In the genomic region with DNA sequence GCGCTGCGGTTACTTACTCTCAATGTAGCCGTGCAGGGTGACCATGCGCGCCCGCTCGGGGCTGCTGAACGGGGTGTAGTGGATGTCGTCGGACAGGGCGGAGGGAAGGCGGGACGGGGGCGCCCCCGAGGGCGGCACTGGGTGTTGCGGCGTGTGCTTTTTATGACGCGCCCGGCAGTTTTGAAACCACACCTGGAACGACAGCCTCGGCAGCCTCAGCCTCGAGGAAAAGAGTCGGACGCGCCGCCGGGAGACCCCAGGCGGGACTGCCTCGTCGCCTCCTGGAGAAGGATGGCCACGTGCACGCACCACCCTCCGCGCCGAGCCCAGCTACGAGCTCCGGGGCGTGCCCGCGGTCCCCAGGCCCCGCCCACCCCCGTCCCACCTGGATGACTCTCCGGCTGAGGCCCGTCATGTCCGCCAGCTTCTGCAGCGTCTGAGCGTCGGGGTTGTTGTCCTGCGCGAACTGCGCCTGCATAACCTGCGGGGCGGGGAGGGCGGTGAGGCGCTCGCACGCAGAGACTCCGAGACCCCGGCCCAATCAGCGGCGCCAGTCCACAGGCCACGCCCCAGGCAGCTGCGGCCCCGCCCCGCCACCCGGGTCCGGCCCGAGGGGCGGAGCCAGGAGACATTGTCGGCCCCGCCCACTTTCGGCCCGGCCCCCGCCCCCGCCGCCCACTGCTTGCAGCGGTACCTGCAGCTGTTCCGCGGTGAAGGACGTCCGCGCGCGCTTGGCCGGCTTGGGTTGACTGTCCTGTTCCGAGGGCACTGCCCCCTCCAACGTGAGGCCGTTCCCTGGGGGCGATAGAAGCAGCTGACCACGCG, we compare ENCODE assay signal across 1 cellular context.
A peak's percentile ranks its signal among the peaks of the same experiment; 100 is the strongest.
TF ChIP-seq lines count a peak whose summit lies in the region.

No MANE protein-coding gene starts in this region.

TF ChIP-seq in HepG2, 621 proteins besides CTCF, POLR2A, EP300 and RAD21 (continued from another document and continues in another):
- peak; percentile 88 for TF ChIP-seq ZFP90 (CRISPR knock-in tag; IDR thresholded peaks at IDR 0.05; ENCODE audit: borderline replicate concordance)
- TF ChIP-seq ZNF329 (CRISPR knock-in tag; IDR thresholded peaks at IDR 0.05; ENCODE audit: low read depth): 0 out of 2 replicates have a peak, but pooled peaks have one; percentile 7
- TF ChIP-seq ZNF816 (CRISPR knock-in tag; IDR thresholded peaks at IDR 0.05; ENCODE audit: borderline replicate concordance): no peak
- no peak for TF ChIP-seq GZF1 (CRISPR knock-in tag; IDR thresholded peaks at IDR 0.05)
- peak; percentile 41; the same call in 1 of the 2 replicates for TF ChIP-seq ZNF792 (CRISPR knock-in tag; IDR thresholded peaks at IDR 0.05)
- TF ChIP-seq ATF7-NPFF (CRISPR knock-in tag; IDR thresholded peaks at IDR 0.05; ENCODE audit: low read depth): peak; percentile 27; the same call in 1 of the 2 replicates
- TF ChIP-seq MEF2D (CRISPR knock-in tag; IDR thresholded peaks at IDR 0.05): peak; percentile 46; the same call in 1 of the 2 replicates
- peak; percentile 15 for TF ChIP-seq XRCC5 (optimal IDR thresholded peaks at IDR 0.05; ENCODE audit: low read length)
- 0 out of 2 replicates have a peak, but pooled peaks have one; percentile 48 for TF ChIP-seq ZSCAN31 (CRISPR knock-in tag; IDR thresholded peaks at IDR 0.05; ENCODE audit: low read depth)
- TF ChIP-seq E2F5 (CRISPR knock-in tag; conservative IDR thresholded peaks at IDR 0.05): 0 out of 2 replicates have a peak, but pooled peaks have one; percentile 34
- TF ChIP-seq NPAS2 (CRISPR knock-in tag; IDR thresholded peaks at IDR 0.05; ENCODE audit: borderline replicate concordance): no peak
- peak; percentile 69; the same call in 1 of the 2 replicates for TF ChIP-seq ZNF451 (CRISPR knock-in tag; IDR thresholded peaks at IDR 0.05)
- 0 out of 2 replicates have a peak, but pooled peaks have one; percentile 59 for TF ChIP-seq MAF1 (CRISPR knock-in tag; IDR thresholded peaks at IDR 0.05; ENCODE audit: borderline replicate concordance)
- TF ChIP-seq, protein P1, sequence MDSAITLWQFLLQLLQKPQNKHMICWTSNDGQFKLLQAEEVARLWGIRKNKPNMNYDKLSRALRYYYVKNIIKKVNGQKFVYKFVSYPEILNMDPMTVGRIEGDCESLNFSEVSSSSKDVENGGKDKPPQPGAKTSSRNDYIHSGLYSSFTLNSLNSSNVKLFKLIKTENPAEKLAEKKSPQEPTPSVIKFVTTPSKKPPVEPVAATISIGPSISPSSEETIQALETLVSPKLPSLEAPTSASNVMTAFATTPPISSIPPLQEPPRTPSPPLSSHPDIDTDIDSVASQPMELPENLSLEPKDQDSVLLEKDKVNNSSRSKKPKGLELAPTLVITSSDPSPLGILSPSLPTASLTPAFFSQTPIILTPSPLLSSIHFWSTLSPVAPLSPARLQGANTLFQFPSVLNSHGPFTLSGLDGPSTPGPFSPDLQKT (CRISPR knock-in tag; IDR thresholded peaks at IDR 0.05; ENCODE audit: borderline replicate concordance): no peak
- 0 out of 2 replicates have a peak, but pooled peaks have one; percentile 33 for TF ChIP-seq ZNF251 (CRISPR knock-in tag; IDR thresholded peaks at IDR 0.05)
- TF ChIP-seq, protein P2, sequence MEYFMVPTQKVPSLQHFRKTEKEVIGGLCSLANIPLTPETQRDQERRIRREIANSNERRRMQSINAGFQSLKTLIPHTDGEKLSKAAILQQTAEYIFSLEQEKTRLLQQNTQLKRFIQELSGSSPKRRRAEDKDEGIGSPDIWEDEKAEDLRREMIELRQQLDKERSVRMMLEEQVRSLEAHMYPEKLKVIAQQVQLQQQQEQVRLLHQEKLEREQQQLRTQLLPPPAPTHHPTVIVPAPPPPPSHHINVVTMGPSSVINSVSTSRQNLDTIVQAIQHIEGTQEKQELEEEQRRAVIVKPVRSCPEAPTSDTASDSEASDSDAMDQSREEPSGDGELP (IDR thresholded peaks at IDR 0.05; ENCODE audit: borderline replicate concordance, low read depth): peak; percentile 42; the same call in 1 of the 2 replicates
- peak; percentile 63; the same call in 1 of the 2 replicates for TF ChIP-seq MEIS2 (CRISPR knock-in tag; IDR thresholded peaks at IDR 0.05)
- 0 out of 2 replicates have a peak, but pooled peaks have one; percentile 10 for TF ChIP-seq NFYC (CRISPR knock-in tag; IDR thresholded peaks at IDR 0.05)
- peak; percentile 62; the same call in 1 of the 2 replicates for TF ChIP-seq ZNF256 (CRISPR knock-in tag; conservative IDR thresholded peaks at IDR 0.05)
- TF ChIP-seq, protein P3, sequence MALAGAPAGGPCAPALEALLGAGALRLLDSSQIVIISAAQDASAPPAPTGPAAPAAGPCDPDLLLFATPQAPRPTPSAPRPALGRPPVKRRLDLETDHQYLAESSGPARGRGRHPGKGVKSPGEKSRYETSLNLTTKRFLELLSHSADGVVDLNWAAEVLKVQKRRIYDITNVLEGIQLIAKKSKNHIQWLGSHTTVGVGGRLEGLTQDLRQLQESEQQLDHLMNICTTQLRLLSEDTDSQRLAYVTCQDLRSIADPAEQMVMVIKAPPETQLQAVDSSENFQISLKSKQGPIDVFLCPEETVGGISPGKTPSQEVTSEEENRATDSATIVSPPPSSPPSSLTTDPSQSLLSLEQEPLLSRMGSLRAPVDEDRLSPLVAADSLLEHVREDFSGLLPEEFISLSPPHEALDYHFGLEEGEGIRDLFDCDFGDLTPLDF (CRISPR knock-in tag; IDR thresholded peaks at IDR 0.05): peak; percentile 61; the same call in 1 of the 2 replicates
- TF ChIP-seq ZNF891 (CRISPR knock-in tag; IDR thresholded peaks at IDR 0.05): 0 out of 2 replicates have a peak, but pooled peaks have one; percentile 48
- TF ChIP-seq MAFF (IDR thresholded peaks at IDR 0.05; ENCODE audit: low read depth, low read length): no peak
- no peak for TF ChIP-seq PREB (CRISPR knock-in tag; IDR thresholded peaks at IDR 0.05)
- no peak for TF ChIP-seq GFI1 (CRISPR knock-in tag; IDR thresholded peaks at IDR 0.05; ENCODE audit: borderline replicate concordance)
- TF ChIP-seq ZNF800 (CRISPR knock-in tag; IDR thresholded peaks at IDR 0.05): peak; percentile 73
- no peak; the same call in 1 of the 2 replicates for TF ChIP-seq ZNF274 (CRISPR knock-in tag; IDR thresholded peaks at IDR 0.05)
- TF ChIP-seq, protein P4, sequence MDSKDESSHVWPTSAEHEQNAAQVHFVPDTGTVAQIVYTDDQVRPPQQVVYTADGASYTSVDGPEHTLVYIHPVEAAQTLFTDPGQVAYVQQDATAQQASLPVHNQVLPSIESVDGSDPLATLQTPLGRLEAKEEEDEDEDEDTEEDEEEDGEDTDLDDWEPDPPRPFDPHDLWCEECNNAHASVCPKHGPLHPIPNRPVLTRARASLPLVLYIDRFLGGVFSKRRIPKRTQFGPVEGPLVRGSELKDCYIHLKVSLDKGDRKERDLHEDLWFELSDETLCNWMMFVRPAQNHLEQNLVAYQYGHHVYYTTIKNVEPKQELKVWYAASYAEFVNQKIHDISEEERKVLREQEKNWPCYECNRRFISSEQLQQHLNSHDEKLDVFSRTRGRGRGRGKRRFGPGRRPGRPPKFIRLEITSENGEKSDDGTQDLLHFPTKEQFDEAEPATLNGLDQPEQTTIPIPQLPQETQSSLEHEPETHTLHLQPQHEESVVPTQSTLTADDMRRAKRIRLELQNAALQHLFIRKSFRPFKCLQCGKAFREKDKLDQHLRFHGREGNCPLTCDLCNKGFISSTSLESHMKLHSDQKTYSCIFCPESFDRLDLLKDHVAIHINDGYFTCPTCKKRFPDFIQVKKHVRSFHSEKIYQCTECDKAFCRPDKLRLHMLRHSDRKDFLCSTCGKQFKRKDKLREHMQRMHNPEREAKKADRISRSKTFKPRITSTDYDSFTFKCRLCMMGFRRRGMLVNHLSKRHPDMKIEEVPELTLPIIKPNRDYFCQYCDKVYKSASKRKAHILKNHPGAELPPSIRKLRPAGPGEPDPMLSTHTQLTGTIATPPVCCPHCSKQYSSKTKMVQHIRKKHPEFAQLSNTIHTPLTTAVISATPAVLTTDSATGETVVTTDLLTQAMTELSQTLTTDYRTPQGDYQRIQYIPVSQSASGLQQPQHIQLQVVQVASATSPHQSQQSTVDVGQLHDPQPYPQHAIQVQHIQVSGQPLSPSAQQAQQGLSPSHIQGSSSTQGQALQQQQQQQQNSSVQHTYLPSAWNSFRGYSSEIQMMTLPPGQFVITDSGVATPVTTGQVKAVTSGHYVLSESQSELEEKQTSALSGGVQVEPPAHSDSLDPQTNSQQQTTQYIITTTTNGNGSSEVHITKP (CRISPR knock-in tag; IDR thresholded peaks at IDR 0.05; ENCODE audit: low read depth): no peak
- TF ChIP-seq TSC22D2 (CRISPR knock-in tag; IDR thresholded peaks at IDR 0.05; ENCODE audit: borderline replicate concordance): peak; percentile 36; the same call in 1 of the 2 replicates
- TF ChIP-seq YEATS2 (CRISPR knock-in tag; IDR thresholded peaks at IDR 0.05; ENCODE audit: borderline replicate concordance): peak; percentile 37; the same call in 1 of the 2 replicates
- peak; percentile 71; the same call in 1 of the 2 replicates for TF ChIP-seq ZNF275 (CRISPR knock-in tag; IDR thresholded peaks at IDR 0.05; ENCODE audit: borderline replicate concordance)
- TF ChIP-seq SRSF9 (IDR thresholded peaks at IDR 0.05; ENCODE audit: borderline replicate concordance, insufficient read depth, low read depth, low read length, poor library complexity, severe bottlenecking): no peak
- TF ChIP-seq NFIB (CRISPR knock-in tag; IDR thresholded peaks at IDR 0.05; ENCODE audit: borderline replicate concordance): 0 out of 2 replicates have a peak, but pooled peaks have one; percentile 17
- TF ChIP-seq MTF2 (CRISPR knock-in tag; IDR thresholded peaks at IDR 0.05; ENCODE audit: borderline replicate concordance): 0 out of 2 replicates have a peak, but pooled peaks have one; percentile 69
- TF ChIP-seq ZNF724P (CRISPR knock-in tag; IDR thresholded peaks at IDR 0.05; ENCODE audit: borderline replicate concordance): 0 out of 2 replicates have a peak, but pooled peaks have one; percentile 58
- no peak for TF ChIP-seq SETDB1 (CRISPR knock-in tag; IDR thresholded peaks at IDR 0.05; ENCODE audit: borderline replicate concordance)
- TF ChIP-seq ZNF879 (CRISPR knock-in tag; IDR thresholded peaks at IDR 0.05): no peak
- TF ChIP-seq ZNF788 (CRISPR knock-in tag; IDR thresholded peaks at IDR 0.05; ENCODE audit: borderline replicate concordance): peak; percentile 48; the same call in 1 of the 2 replicates
- TF ChIP-seq HOXA3 (CRISPR knock-in tag; IDR thresholded peaks at IDR 0.05): peak; percentile 75
